In genomic region chr12:56117778-56118687, GRCh38 we compare ENCODE assay signal across 1 cellular context.
TF ChIP-seq lines count a peak whose summit lies in the region.

A gene with protein sequence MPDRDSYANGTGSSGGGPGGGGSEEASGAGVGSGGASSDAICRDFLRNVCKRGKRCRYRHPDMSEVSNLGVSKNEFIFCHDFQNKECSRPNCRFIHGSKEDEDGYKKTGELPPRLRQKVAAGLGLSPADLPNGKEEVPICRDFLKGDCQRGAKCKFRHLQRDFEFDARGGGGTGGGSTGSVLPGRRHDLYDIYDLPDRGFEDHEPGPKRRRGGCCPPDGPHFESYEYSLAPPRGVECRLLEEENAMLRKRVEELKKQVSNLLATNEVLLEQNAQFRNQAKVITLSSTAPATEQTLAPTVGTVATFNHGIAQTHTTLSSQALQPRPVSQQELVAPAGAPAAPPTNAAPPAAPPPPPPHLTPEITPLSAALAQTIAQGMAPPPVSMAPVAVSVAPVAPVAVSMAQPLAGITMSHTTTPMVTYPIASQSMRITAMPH (plus strand): TSS chr12:56118266. CDS start chr12:56120563, 2,297 bp downstream.

TF ChIP-seq in HEK293, 187 proteins besides CTCF, POLR2A, EP300 and RAD21 (continued from another document):
- TF ChIP-seq, protein P1, sequence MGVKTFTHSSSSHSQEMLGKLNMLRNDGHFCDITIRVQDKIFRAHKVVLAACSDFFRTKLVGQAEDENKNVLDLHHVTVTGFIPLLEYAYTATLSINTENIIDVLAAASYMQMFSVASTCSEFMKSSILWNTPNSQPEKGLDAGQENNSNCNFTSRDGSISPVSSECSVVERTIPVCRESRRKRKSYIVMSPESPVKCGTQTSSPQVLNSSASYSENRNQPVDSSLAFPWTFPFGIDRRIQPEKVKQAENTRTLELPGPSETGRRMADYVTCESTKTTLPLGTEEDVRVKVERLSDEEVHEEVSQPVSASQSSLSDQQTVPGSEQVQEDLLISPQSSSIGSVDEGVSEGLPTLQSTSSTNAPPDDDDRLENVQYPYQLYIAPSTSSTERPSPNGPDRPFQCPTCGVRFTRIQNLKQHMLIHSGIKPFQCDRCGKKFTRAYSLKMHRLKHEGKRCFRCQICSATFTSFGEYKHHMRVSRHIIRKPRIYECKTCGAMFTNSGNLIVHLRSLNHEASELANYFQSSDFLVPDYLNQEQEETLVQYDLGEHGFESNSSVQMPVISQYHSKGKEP (tag by site-specific recombination; IDR thresholded peaks at IDR 0.05), result peak; percentile 22; the same call in 1 of the 2 replicates
- TF ChIP-seq, protein P2, sequence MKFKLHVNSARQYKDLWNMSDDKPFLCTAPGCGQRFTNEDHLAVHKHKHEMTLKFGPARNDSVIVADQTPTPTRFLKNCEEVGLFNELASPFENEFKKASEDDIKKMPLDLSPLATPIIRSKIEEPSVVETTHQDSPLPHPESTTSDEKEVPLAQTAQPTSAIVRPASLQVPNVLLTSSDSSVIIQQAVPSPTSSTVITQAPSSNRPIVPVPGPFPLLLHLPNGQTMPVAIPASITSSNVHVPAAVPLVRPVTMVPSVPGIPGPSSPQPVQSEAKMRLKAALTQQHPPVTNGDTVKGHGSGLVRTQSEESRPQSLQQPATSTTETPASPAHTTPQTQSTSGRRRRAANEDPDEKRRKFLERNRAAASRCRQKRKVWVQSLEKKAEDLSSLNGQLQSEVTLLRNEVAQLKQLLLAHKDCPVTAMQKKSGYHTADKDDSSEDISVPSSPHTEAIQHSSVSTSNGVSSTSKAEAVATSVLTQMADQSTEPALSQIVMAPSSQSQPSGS (tag by site-specific recombination; IDR thresholded peaks at IDR 0.05; ENCODE audit: low read depth), result peak; percentile 91
- TF ChIP-seq ZNF24 (tag by site-specific recombination; IDR thresholded peaks at IDR 0.05) (peak; percentile 75; the same call in 1 of the 2 replicates), PRDM4 (tag by site-specific recombination; IDR thresholded peaks at IDR 0.05) (peak; percentile 13; the same call in 1 of the 2 replicates), KLF9 (tag by site-specific recombination; IDR thresholded peaks at IDR 0.05; ENCODE audit: low read depth) (peak; percentile 83), ZBTB21 (tag by site-specific recombination; IDR thresholded peaks at IDR 0.05) (peak; percentile 97), ZNF341 (tag by site-specific recombination; IDR thresholded peaks at IDR 0.05; ENCODE audit: low read depth) (peak; percentile 69), KLF7 (tag by site-specific recombination; IDR thresholded peaks at IDR 0.05; ENCODE audit: borderline replicate concordance) (peak; percentile 85), SCRT1 (tag by site-specific recombination; IDR thresholded peaks at IDR 0.05; ENCODE audit: borderline replicate concordance) (no peak; the same call in 1 of the 2 replicates), ZNF626 (tag by site-specific recombination; IDR thresholded peaks at IDR 0.05) (no peak), ZFP3 (tag by site-specific recombination; IDR thresholded peaks at IDR 0.05; ENCODE audit: low read depth) (no peak), ZEB2 (tag by site-specific recombination; IDR thresholded peaks at IDR 0.05) (peak; percentile 98), ZNF768 (tag by site-specific recombination; IDR thresholded peaks at IDR 0.05) (no peak), ZNF239 (tag by site-specific recombination; IDR thresholded peaks at IDR 0.05) (no peak), ZNF10 (tag by site-specific recombination; IDR thresholded peaks at IDR 0.05) (0 out of 2 replicates have a peak, but pooled peaks have one; percentile 23), GLIS2 (tag by site-specific recombination; IDR thresholded peaks at IDR 0.05) (peak; percentile 71), KLF16 (tag by site-specific recombination; IDR thresholded peaks at IDR 0.05) (peak; percentile 90), ZNF555 (tag by site-specific recombination; conservative IDR thresholded peaks at IDR 0.05) (no peak), SP7 (tag by site-specific recombination; IDR thresholded peaks at IDR 0.05) (peak; percentile 93), HIC1 (tag by site-specific recombination; IDR thresholded peaks at IDR 0.05) (peak; percentile 75), ZSCAN30 (tag by site-specific recombination; IDR thresholded peaks at IDR 0.05) (peak; percentile 64; the same call in 1 of the 2 replicates), ZBTB17 (tag by site-specific recombination; IDR thresholded peaks at IDR 0.05) (peak; percentile 93), ZBTB6 (tag by site-specific recombination; IDR thresholded peaks at IDR 0.05) (peak; percentile 25; the same call in 1 of the 2 replicates), ZNF776 (tag by site-specific recombination; IDR thresholded peaks at IDR 0.05; ENCODE audit: borderline replicate concordance) (no peak), ZNF560 (tag by site-specific recombination; IDR thresholded peaks at IDR 0.05; ENCODE audit: borderline replicate concordance) (no peak), ZFHX2 (tag by site-specific recombination; conservative IDR thresholded peaks at IDR 0.05) (peak; percentile 85), ZNF391 (tag by site-specific recombination; IDR thresholded peaks at IDR 0.05; ENCODE audit: borderline replicate concordance, low read depth) (peak; percentile 80; the same call in 1 of the 2 replicates), TRIM28 (IDR thresholded peaks at IDR 0.05; ENCODE audit: borderline replicate concordance, low read length) (peak; percentile 67; the same call in 1 of the 2 replicates), ZNF629 (tag by site-specific recombination; IDR thresholded peaks at IDR 0.05) (peak; percentile 98)
- TF ChIP-seq, protein P3, sequence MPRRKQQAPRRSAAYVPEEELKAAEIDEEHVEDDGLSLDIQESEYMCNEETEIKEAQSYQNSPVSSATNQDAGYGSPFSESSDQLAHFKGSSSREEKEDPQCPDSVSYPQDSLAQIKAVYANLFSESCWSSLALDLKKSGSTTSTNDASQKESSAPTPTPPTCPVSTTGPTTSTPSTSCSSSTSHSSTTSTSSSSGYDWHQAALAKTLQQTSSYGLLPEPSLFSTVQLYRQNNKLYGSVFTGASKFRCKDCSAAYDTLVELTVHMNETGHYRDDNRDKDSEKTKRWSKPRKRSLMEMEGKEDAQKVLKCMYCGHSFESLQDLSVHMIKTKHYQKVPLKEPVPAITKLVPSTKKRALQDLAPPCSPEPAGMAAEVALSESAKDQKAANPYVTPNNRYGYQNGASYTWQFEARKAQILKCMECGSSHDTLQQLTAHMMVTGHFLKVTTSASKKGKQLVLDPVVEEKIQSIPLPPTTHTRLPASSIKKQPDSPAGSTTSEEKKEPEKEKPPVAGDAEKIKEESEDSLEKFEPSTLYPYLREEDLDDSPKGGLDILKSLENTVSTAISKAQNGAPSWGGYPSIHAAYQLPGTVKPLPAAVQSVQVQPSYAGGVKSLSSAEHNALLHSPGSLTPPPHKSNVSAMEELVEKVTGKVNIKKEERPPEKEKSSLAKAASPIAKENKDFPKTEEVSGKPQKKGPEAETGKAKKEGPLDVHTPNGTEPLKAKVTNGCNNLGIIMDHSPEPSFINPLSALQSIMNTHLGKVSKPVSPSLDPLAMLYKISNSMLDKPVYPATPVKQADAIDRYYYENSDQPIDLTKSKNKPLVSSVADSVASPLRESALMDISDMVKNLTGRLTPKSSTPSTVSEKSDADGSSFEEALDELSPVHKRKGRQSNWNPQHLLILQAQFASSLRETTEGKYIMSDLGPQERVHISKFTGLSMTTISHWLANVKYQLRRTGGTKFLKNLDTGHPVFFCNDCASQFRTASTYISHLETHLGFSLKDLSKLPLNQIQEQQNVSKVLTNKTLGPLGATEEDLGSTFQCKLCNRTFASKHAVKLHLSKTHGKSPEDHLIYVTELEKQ (tag by site-specific recombination; IDR thresholded peaks at IDR 0.05; ENCODE audit: borderline replicate concordance), result peak; percentile 36; the same call in 1 of the 2 replicates
TF ChIP-seq in HEK293: peak in this region for 87.
